8 cellular contexts compared by ENCODE assay signal in genomic region chr3:5186854-5187151, GRCh38. TPM values are rescaled to one million over a fixed set of nuclear protein-coding genes. Genes with fewer than 3 reads are reported as not detected.
A peak's percentile ranks its signal among the peaks of the same experiment; 100 is the strongest.
DNase-seq lines count a peak whose midpoint lies in the region; ATAC-seq and TF ChIP-seq lines count a peak whose summit lies in the region.

No MANE protein-coding gene starts in this region.

- peak overlapping the region; percentile 68 for H3K9ac ChIP-seq in HUES64 (ENCODE audit: low read depth, low read length)

- H3K36me3 ChIP-seq in BE2C = no peaks in the 10 kb centered on the region
- H3K36me3 ChIP-seq in HUES64 (ENCODE audit: insufficient read depth, low read length) = peaks cover 3% of the 10 kb centered on the region; the same call in 1 of the 2 replicates
- peaks cover 25% of the 10 kb centered on the region for H3K36me3 ChIP-seq in mesodermal cell (ENCODE audit: control insufficient read depth, insufficient read depth, low read length)

- H3K27me3 Mint-ChIP-seq in MCF 10A (ENCODE audit: insufficient read depth, unreplicated experiment) = no peaks in the 10 kb centered on the region

- WGBS in HUES64 = 32% methylated on average over 8 of the region's 8 CpGs
- WGBS in mesodermal cell (ENCODE audit: insufficient coverage in 2 of 2), 2 experiments = 20 to 64% methylated on average over 2 to 7 of the region's 8 CpGs

- peak overlapping the region; percentile 70 for H3K4me3 Mint-ChIP-seq in MCF 10A (ENCODE audit: unreplicated experiment)

- peak overlapping the region; percentile 95 for H3K27ac Mint-ChIP-seq in MCF 10A (ENCODE audit: low read depth, unreplicated experiment)

- no peak for ATAC-seq in HG03039 (IDR thresholded peaks at IDR 0.05; ENCODE audit: unreplicated experiment)

- peak overlapping the region; percentile 66 for H3K4me3 ChIP-seq in BE2C (ENCODE audit: low read depth, low read length)
- peak overlapping the region; percentile 63 for H3K4me3 ChIP-seq in HUES64 (ENCODE audit: low read length)
- H3K4me3 ChIP-seq in mesodermal cell (ENCODE audit: extremely low read depth, insufficient read depth, low read length, poor library complexity, severe bottlenecking) = peak overlapping the region; percentile 87

- H3K27me3 ChIP-seq in BE2C = no peaks in the 10 kb centered on the region
- peaks cover 7% of the 10 kb centered on the region; the same call in 1 of the 2 replicates for H3K27me3 ChIP-seq in HUES64 (ENCODE audit: insufficient read depth, low read length)

- H3K9me3 ChIP-seq in BE2C (no peaks in the 10 kb centered on the region), HUES64 (ENCODE audit: insufficient read depth, low read depth, low read length) (no peaks in the 10 kb centered on the region), mesodermal cell (ENCODE audit: control insufficient read depth, low read length) (no peaks in the 10 kb centered on the region)

- POLR2A ChIA-PET in MCF 10A (lab: Yijun Ruan, JAX) = interaction anchor here (0.7 to 8.4 kb wide), 10 partner anchors 9 to 115 kb away, joined by 3 to 115 read pairs (median 14); partner anchors contain the start of gene ARL8B

- H3K27ac ChIP-seq in HUES64 (ENCODE audit: low read depth, low read length) (no peak overlapping the region), mesodermal cell (ENCODE audit: low read depth, low read length, severe bottlenecking) (peak overlapping the region; percentile 76)

- intact Hi-C loops in MCF 10A (cut with micrococcal nuclease) = loop anchor here (5.0 to 10.0 kb wide), 3 partner anchors 65 to 475 kb away; partner anchors contain the start of gene ARL8B

- no peaks in the 10 kb centered on the region for H3K9me3 Mint-ChIP-seq in MCF 10A (ENCODE audit: unreplicated experiment)

- TF ChIP-seq CTCF in BE2C (IDR thresholded peaks at IDR 0.05; ENCODE audit: low read depth, low read length) = no peak
- TF ChIP-seq CTCF in MCF 10A (IDR thresholded peaks at IDR 0.05; ENCODE audit: unreplicated experiment) = no peak

- BruUV-seq in MCF 10A (replicated peaks; lab: Mats Ljungman, UMichigan) = TSS peak; percentile 88

- CTCF ChIA-PET in MCF 10A (lab: Yijun Ruan, JAX) = interaction anchor here (0.6 to 2.6 kb wide), 5 partner anchors 10 to 521 kb away, joined by 3 to 14 read pairs (median 3); no protein-coding TSS in a partner anchor

- H3K4me1 Mint-ChIP-seq in MCF 10A (ENCODE audit: insufficient read depth, unreplicated experiment) = peaks cover 19% of the 10 kb centered on the region

- no peaks in the 10 kb centered on the region for H3K4me1 ChIP-seq in BE2C
- H3K4me1 ChIP-seq in HUES64 (ENCODE audit: insufficient read depth, low read length) = peaks cover 8% of the 10 kb centered on the region
- H3K4me1 ChIP-seq in mesodermal cell (ENCODE audit: control insufficient read depth, insufficient read depth, low read length, poor library complexity, severe bottlenecking) = peaks cover 4% of the 10 kb centered on the region

- H3K36me3 Mint-ChIP-seq in MCF 10A (ENCODE audit: insufficient read depth, unreplicated experiment) = peaks cover 48% of the 10 kb centered on the region

- DNase-seq in BE2C = no peak
- DNase-seq in MCF 10A (ENCODE audit: unreplicated experiment) = peak; percentile 24
- DNase-seq in iPS-NIHi7 (ENCODE audit: extremely low spot score) = no peak
- no peak for DNase-seq in globus pallidus (ENCODE audit: low spot score)
- no peak for DNase-seq in activated CD4-positive, alpha-beta T cell treated with anti-CD3 and anti-CD28 coated beads, Interleukin-2, amount 50 U/mL, for 4 hours

RNA-seq across cellular contexts. Expression of gene EDEM1, which starts 0.7 kb away (rescaled TPM):
- polyA plus RNA-seq in BE2C (2012; ENCODE audit: insufficient read depth, insufficient read length, low read depth) = 8.4 TPM
- 4.7 TPM for polyA plus RNA-seq in HUES64 (2013, experiment 1 of 2)
- 6.1 TPM for polyA plus RNA-seq in HUES64 (2013, experiment 2 of 2)
- 114 and 157 TPM in 2 replicates for total RNA-seq in MCF 10A (2022)
- polyA plus RNA-seq in mesodermal cell (2013, experiment 1 of 2) = 16.3 TPM
- polyA plus RNA-seq in mesodermal cell (2013, experiment 2 of 2) = 16.2 TPM
